Comparison of ENCODE assay signal across 10 cellular contexts in genomic region chrX:41512394-41512793, GRCh38.
DNase-seq lines count a peak whose midpoint lies in the region; ATAC-seq and TF ChIP-seq lines count a peak whose summit lies in the region.
"Had no signal": no experiment of that assay in that cellular context is flagged by ENCODE, and none has a peak within 500 bp of the region (broad histone marks: within the 10 kb centered on the region; RNA-seq: fewer than 3 reads in every experiment).

No MANE protein-coding gene starts in this region.

- H3K9me3 Mint-ChIP-seq in activated B cell treated with CpG ODN at 0.5 μM for 24 hours = no peaks in the 10 kb centered on the region
- no peaks in the 10 kb centered on the region for H3K9me3 Mint-ChIP-seq in CD14-positive monocyte

- 50 to 88% (median 84%) methylated on average over 4 of the region's 4 CpGs for WGBS in stomach, 5 donors

- no peaks in the 10 kb centered on the region for H3K36me3 ChIP-seq in stomach

- H3K9me3 ChIP-seq in stomach = no peaks in the 10 kb centered on the region

- H3K4me3 Mint-ChIP-seq in activated B cell treated with CpG ODN at 0.5 μM for 24 hours (no peak overlapping the region), CD14-positive monocyte (no peak overlapping the region)
- H3K4me3 Mint-ChIP-seq: H9 had no signal

- H3K27me3 Mint-ChIP-seq in activated B cell treated with CpG ODN at 0.5 μM for 24 hours (no peaks in the 10 kb centered on the region), CD14-positive monocyte (ENCODE audit: low read depth in 3 of 3) (peaks cover 0 to 18% (median 0%) of the 10 kb centered on the region in 3 donors)

- peaks cover 0 to 6% (median 0%) of the 10 kb centered on the region in 3 donors for H3K27me3 ChIP-seq in stomach

- H3K27ac ChIP-seq in stomach = no peak overlapping the region
- H3K27ac ChIP-seq: dorsolateral prefrontal cortex had no signal

- ATAC-seq in GM18498 (IDR thresholded peaks at IDR 0.05; ENCODE audit: unreplicated experiment) = peak; percentile 98
- ATAC-seq in GM19467 (IDR thresholded peaks at IDR 0.05; ENCODE audit: unreplicated experiment) = peak; percentile 89
- ATAC-seq in HG03066 (IDR thresholded peaks at IDR 0.05; ENCODE audit: low read depth, unreplicated experiment) = peak; percentile 99
- ATAC-seq in activated B cell treated with CpG ODN at 0.5 μM for 24 hours (ENCODE audit: low read depth) = peak; percentile 14

- no peak overlapping the region for H3K4me3 ChIP-seq in stomach
- H3K4me3 ChIP-seq: dorsolateral prefrontal cortex had no signal

- H3K4me1 Mint-ChIP-seq in activated B cell treated with CpG ODN at 0.5 μM for 24 hours (peaks cover 15% of the 10 kb centered on the region), CD14-positive monocyte (no peaks in the 10 kb centered on the region)

- CTCF ChIA-PET in activated B cell treated with CpG ODN at 0.5 μM for 24 hours (lab: Charles Lee) = no interaction called here

- DNase-seq in activated B cell treated with CpG ODN at 0.5 μM for 24 hours (no peak), NCI-H2081 (lab: John Stamatoyannopoulos, UW) (no peak), stomach (no peak), CD14-positive monocyte (ENCODE audit: low spot score) (no peak)
- DNase-seq in effector CD4-positive, alpha-beta T cell = no peak
- DNase-seq: dorsolateral prefrontal cortex, H9 had no signal

- intact Hi-C loops in activated B cell treated with CpG ODN at 0.5 μM for 24 hours (cut with micrococcal nuclease) (loop anchor here (5.0 kb wide), 1 partner anchor 70 kb away; no protein-coding TSS in a partner anchor), stomach (cut with DNase I; ENCODE audit: low total_unique reads) (no loop called here), CD14-positive monocyte (cut with micrococcal nuclease) (no loop called here)

- TF ChIP-seq CTCF in activated B cell treated with CpG ODN at 0.5 μM for 24 hours (IDR thresholded peaks at IDR 0.05) (no peak), stomach (IDR thresholded peaks at IDR 0.05) (no peak), CD14-positive monocyte (IDR thresholded peaks at IDR 0.05) (no peak)

- POLR2A ChIA-PET in activated B cell treated with CpG ODN at 0.5 μM for 24 hours (lab: Charles Lee) = interaction anchor here (0.6 kb wide), 1 partner anchor 229 kb away, joined by 9 read pairs; no protein-coding TSS in a partner anchor

- H3K36me3 Mint-ChIP-seq in activated B cell treated with CpG ODN at 0.5 μM for 24 hours (ENCODE audit: low read depth) (no peaks in the 10 kb centered on the region), CD14-positive monocyte (no peaks in the 10 kb centered on the region)

- TF ChIP-seq POLR2A in stomach (IDR thresholded peaks at IDR 0.05) = no peak

- no peaks in the 10 kb centered on the region for H3K4me1 ChIP-seq in stomach

- no peak overlapping the region for H3K27ac Mint-ChIP-seq in activated B cell treated with CpG ODN at 0.5 μM for 24 hours
- no peak overlapping the region for H3K27ac Mint-ChIP-seq in CD14-positive monocyte
- H3K27ac Mint-ChIP-seq: H9 had no signal

- TF ChIP-seq EP300 in stomach (IDR thresholded peaks at IDR 0.05) = no peak

Comparison
In these comparisons a context has a peak if more than half of its experiments do, and no peak if none do; other contexts are left out.
1. ATAC-seq: peak in every context shown above with its lines; median percentile 99 in HG03066; 98 in GM18498; 89 in GM19467; 14 in activated B cell treated with CpG ODN at 0.5 μM for 24 hours.